1 cellular context compared by ENCODE assay signal in genomic region chr2:207330912-207331311, GRCh38.
TF ChIP-seq lines count a peak whose summit lies in the region.

No MANE protein-coding gene starts in this region.

TF ChIP-seq in A549, 52 proteins besides CTCF, POLR2A, EP300 and RAD21 (continued from another document):
- peak; percentile 59; the same call in 1 of the 3 replicates for TF ChIP-seq BCL3 (IDR thresholded peaks at IDR 0.05)
- TF ChIP-seq CBX2 (IDR thresholded peaks at IDR 0.05; ENCODE audit: borderline replicate concordance, low read depth) = no peak
- TF ChIP-seq GATA3 (IDR thresholded peaks at IDR 0.05; ENCODE audit: borderline replicate concordance) = peak; percentile 74; the same call in 1 of the 2 replicates
- no peak for TF ChIP-seq ZNF302 (CRISPR knock-in tag; IDR thresholded peaks at IDR 0.05)
- TF ChIP-seq FOSB (CRISPR knock-in tag; IDR thresholded peaks at IDR 0.05) = no peak
- TF ChIP-seq E2F6 (IDR thresholded peaks at IDR 0.05; ENCODE audit: borderline replicate concordance, low read depth) = no peak
- TF ChIP-seq PHF8 (IDR thresholded peaks at IDR 0.05; ENCODE audit: borderline replicate concordance, low read depth) = no peak
- TF ChIP-seq NFE2L2 (conservative IDR thresholded peaks at IDR 0.05; ENCODE audit: low read length) = no peak
TF ChIP-seq in A549: peak in this region for 11.
